35 cellular contexts compared by ENCODE assay signal in the genomic region with DNA sequence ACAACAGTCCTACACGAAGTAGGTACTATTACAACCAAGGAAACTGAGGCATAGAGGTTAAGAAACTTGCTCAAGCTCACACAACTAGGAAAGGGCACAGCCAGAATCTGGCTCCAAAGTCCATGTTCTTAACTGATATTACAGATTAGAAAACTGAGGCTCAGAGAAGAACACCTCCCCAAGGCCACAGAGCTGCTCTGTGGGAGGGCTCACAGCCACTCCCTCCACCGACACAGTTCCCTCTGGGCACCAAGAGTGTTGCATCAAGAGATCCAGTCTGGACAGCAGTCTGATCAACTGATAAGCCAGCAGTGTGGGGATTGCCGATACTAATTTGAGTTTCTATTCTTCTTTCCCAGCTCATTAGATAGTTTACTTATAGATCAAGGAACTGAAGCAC. TPM values are rescaled to one million over a fixed set of nuclear protein-coding genes. Genes with fewer than 3 reads are reported as not detected.
"Had no signal": no experiment of that assay in that cellular context is flagged by ENCODE, and none has a peak within 500 bp of the region (broad histone marks: within the 10 kb centered on the region; RNA-seq: fewer than 3 reads in every experiment).

No MANE protein-coding gene starts in this region.

- DNase-seq: activated B cell treated with CpG ODN at 0.5 μM for 24 hours; activated CD4-positive, alpha-beta memory T cell treated with anti-CD3 and anti-CD28 coated beads, Interleukin-2, amount 10 ng/mL, durations not matched to agents 7 days and 5 days; activated CD4-positive, alpha-beta T cell treated with anti-CD3 and anti-CD28 coated beads for 1 hour; activated CD4-positive, alpha-beta T cell treated with anti-CD3 and anti-CD28 coated beads for 48 hours; activated gamma-delta T cell; activated naive CD4-positive, alpha-beta T cell treated with anti-CD3 and anti-CD28 coated beads for 36 hours; activated T-cell treated with anti-CD3 and anti-CD28 coated beads, Interleukin-2, amount 50 U/mL, for 24 hours; adrenal gland; body of pancreas; caudate nucleus; cerebellar nuclear complex; NCI-H1092; NCI-H1436 treated with DMSO at 0.1 percent for 48 hours; NCI-H1694 treated with DMSO at 0.1 percent for 48 hours; NCI-H2029; NCI-H345; NCI-H524 treated with DMSO at 0.1 percent for 48 hours; PC-9; SIG-M5; T-helper 1 cell; T-helper 2 cell; T-helper 9 cell had no signal

- H3K36me3 Mint-ChIP-seq: activated naive CD4-positive, alpha-beta T cell treated with anti-CD3 and anti-CD28 coated beads, Interleukin-2, amount 50 U/mL, for 72 hours had no signal

- H3K9me3 ChIP-seq: adrenal gland, body of pancreas had no signal

- H3K27ac ChIP-seq: adrenal gland, body of pancreas, breast epithelium, KMS-11, RWPE1 had no signal

- H3K27me3 ChIP-seq: adrenal gland, body of pancreas, breast epithelium had no signal

- H3K27me3 Mint-ChIP-seq: activated B cell treated with CpG ODN at 0.5 μM for 24 hours; activated T-cell treated with anti-CD3 and anti-CD28 coated beads, Interleukin-2, amount 50 U/mL, for 24 hours had no signal

- H3K4me2 ChIP-seq: KMS-11 had no signal

- H3K9me3 Mint-ChIP-seq: activated B cell treated with CpG ODN at 0.5 μM for 24 hours; activated CD4-positive, alpha-beta memory T cell treated with anti-CD3 and anti-CD28 coated beads, Interleukin-2, amount 10 ng/mL, durations not matched to agents 7 days and 5 days; activated naive CD4-positive, alpha-beta T cell treated with anti-CD3 and anti-CD28 coated beads for 36 hours; activated naive CD4-positive, alpha-beta T cell treated with anti-CD3 and anti-CD28 coated beads, Interleukin-2, amount 50 U/mL, for 72 hours; activated T-cell treated with anti-CD3 and anti-CD28 coated beads, Interleukin-2, amount 50 U/mL, for 24 hours; activated T-helper 2 cell treated with anti-CD3 and anti-CD28 coated beads, Interferon-gamma antibody, Interleukin-2, Interleukin-4, amounts not matched to agents 10 μg/mL and 5 μg/mL and 100 μg/mL, durations not matched to agents 14 hours and 24 hours and 36 hours had no signal

- H3K4me1 ChIP-seq: adrenal gland, breast epithelium had no signal

- ATAC-seq: activated naive CD4-positive, alpha-beta T cell treated with anti-CD3 and anti-CD28 coated beads, Interleukin-2, amount 50 U/mL, for 72 hours; body of pancreas; Right ventricle myocardium inferior; SK-N-SH treated with all-trans-retinoic acid at 6 μM for 48 hours had no signal

- H3K4me1 Mint-ChIP-seq: activated B cell treated with CpG ODN at 0.5 μM for 24 hours; activated CD4-positive, alpha-beta memory T cell treated with anti-CD3 and anti-CD28 coated beads, Interleukin-2, amount 10 ng/mL, durations not matched to agents 7 days and 5 days had no signal

- H3K27ac Mint-ChIP-seq: activated B cell treated with CpG ODN at 0.5 μM for 24 hours; activated CD4-positive, alpha-beta memory T cell treated with anti-CD3 and anti-CD28 coated beads, Interleukin-2, amount 10 ng/mL, durations not matched to agents 7 days and 5 days; activated naive CD4-positive, alpha-beta T cell treated with anti-CD3 and anti-CD28 coated beads for 36 hours; activated naive CD4-positive, alpha-beta T cell treated with anti-CD3 and anti-CD28 coated beads, Interleukin-2, amount 50 U/mL, for 72 hours; activated T-cell treated with anti-CD3 and anti-CD28 coated beads, Interleukin-2, amount 50 U/mL, for 24 hours; activated T-helper 2 cell treated with anti-CD3 and anti-CD28 coated beads, Interferon-gamma antibody, Interleukin-2, Interleukin-4, amounts not matched to agents 10 μg/mL and 5 μg/mL and 100 μg/mL, durations not matched to agents 14 hours and 24 hours and 36 hours had no signal

- H2AFZ ChIP-seq: PC-9 had no signal

- H3K36me3 ChIP-seq: adrenal gland, breast epithelium had no signal

- H3K4me3 Mint-ChIP-seq: activated B cell treated with CpG ODN at 0.5 μM for 24 hours; activated CD4-positive, alpha-beta memory T cell treated with anti-CD3 and anti-CD28 coated beads, Interleukin-2, amount 10 ng/mL, durations not matched to agents 7 days and 5 days; activated naive CD4-positive, alpha-beta T cell treated with anti-CD3 and anti-CD28 coated beads for 36 hours; activated T-cell treated with anti-CD3 and anti-CD28 coated beads, Interleukin-2, amount 50 U/mL, for 24 hours had no signal

- H3K4me3 ChIP-seq: adrenal gland, body of pancreas, breast epithelium, PC-9 had no signal

RNA-seq across cellular contexts. Expression of a gene that starts 29.5 kb away (rescaled TPM):
- total RNA-seq: activated B cell treated with CpG ODN at 0.5 μM for 24 hours; activated CD4-positive, alpha-beta memory T cell treated with anti-CD3 and anti-CD28 coated beads, Interleukin-2, amount 10 ng/mL, durations not matched to agents 7 days and 5 days; activated CD8-positive, alpha-beta memory T cell treated with anti-CD3 and anti-CD28 coated beads for 36 hours; activated naive CD4-positive, alpha-beta T cell treated with anti-CD3 and anti-CD28 coated beads for 36 hours; activated naive CD4-positive, alpha-beta T cell treated with anti-CD3 and anti-CD28 coated beads, Interleukin-2, amount 50 U/mL, for 72 hours; activated T-helper 2 cell treated with anti-CD3 and anti-CD28 coated beads, Interferon-gamma antibody, Interleukin-2, Interleukin-4, amounts not matched to agents 10 μg/mL and 5 μg/mL and 100 μg/mL, durations not matched to agents 14 hours and 24 hours and 36 hours; astrocyte; LHCN-M2; NCI-H460; OCI-LY7; Right ventricle myocardium inferior; SK-MEL-5 had no signal
